ENCODE assay signal across 10 cellular contexts in genomic region chr11:4025248-4025956, GRCh38.
DNase-seq lines count a peak whose midpoint lies in the region; ATAC-seq and TF ChIP-seq lines count a peak whose summit lies in the region.
"Had no signal": no experiment of that assay in that cellular context is flagged by ENCODE, and none has a peak within 500 bp of the region (broad histone marks: within the 10 kb centered on the region; RNA-seq: fewer than 3 reads in every experiment).

No MANE protein-coding gene starts in this region.

- peaks cover 31% of the 10 kb centered on the region for H3K4me1 ChIP-seq in adipocyte (ENCODE audit: control insufficient read depth, insufficient read depth, low read length)
- no peaks in the 10 kb centered on the region for H3K4me1 ChIP-seq in prostate gland (replicated peaks)

- H3K27me3 ChIP-seq in adipocyte (replicated peaks; ENCODE audit: control insufficient read depth, insufficient read depth, low read length) (no peaks in the 10 kb centered on the region), prostate gland (replicated peaks; ENCODE audit: insufficient read depth) (no peaks in the 10 kb centered on the region)

- H3K36me3 ChIP-seq in adipocyte (ENCODE audit: control insufficient read depth, insufficient read depth, low read length, severe bottlenecking): no peaks in the 10 kb centered on the region
- H3K36me3 ChIP-seq in prostate gland: no peaks in the 10 kb centered on the region

- H3K4me3 ChIP-seq in AG10803 (ENCODE audit: low read length): no peak overlapping the region
- peak overlapping the region; percentile 11 for H3K4me3 ChIP-seq in adipocyte (ENCODE audit: low read length)
- no peak overlapping the region for H3K4me3 ChIP-seq in prostate gland

- DNase-seq in AG10803 (ENCODE audit: low read depth) (peak; percentile 76), adipocyte (ENCODE audit: low read depth) (peak; percentile 87), foreskin melanocyte (peak; percentile 61), prostate gland (ENCODE audit: low spot score) (no peak), HK-2 (ENCODE audit: unreplicated experiment) (no peak), T-helper 2 cell (no peak), DMS153 treated with DMSO at 0.1 percent for 48 hours (lab: John Stamatoyannopoulos, UW; ENCODE audit: unreplicated experiment) (no peak)
- DNase-seq: activated naive CD8-positive, alpha-beta T cell treated with anti-CD3 and anti-CD28 coated beads, Interleukin-2, amount 50 U/mL, for 24 hours; NCI-H526 had no signal

- 20% methylated on average over 3 of the region's 3 CpGs for WGBS in prostate gland

- H3K9me3 ChIP-seq in adipocyte (ENCODE audit: control insufficient read depth, low read length): no peaks in the 10 kb centered on the region
- no peaks in the 10 kb centered on the region for H3K9me3 ChIP-seq in prostate gland

- peak overlapping the region; percentile 19 to 20 for H3K27ac ChIP-seq in prostate gland

- H3K9ac ChIP-seq in adipocyte (ENCODE audit: low read length): peak overlapping the region; percentile 16

- TF ChIP-seq POLR2A in prostate gland (IDR thresholded peaks at IDR 0.05): no peak

- intact Hi-C loops in prostate gland (cut with DNase I): loop anchor here (5.0 kb wide), 1 partner anchor 78 kb away; no protein-coding TSS in a partner anchor

- no peak for ATAC-seq in GM19397 (IDR thresholded peaks at IDR 0.05; ENCODE audit: unreplicated experiment)
- ATAC-seq: activated naive CD8-positive, alpha-beta T cell treated with anti-CD3 and anti-CD28 coated beads, Interleukin-2, amount 50 U/mL, for 24 hours had no signal

- TF ChIP-seq CTCF in AG10803 (conservative IDR thresholded peaks at IDR 0.05; ENCODE audit: low read length) (no peak), prostate gland (IDR thresholded peaks at IDR 0.05) (no peak)

Comparison
In these comparisons a context has a peak if more than half of its experiments do, and no peak if none do; other contexts are left out.
1. DNase-seq: peak in AG10803 (single experiment), adipocyte (single experiment) and foreskin melanocyte (single experiment); none in prostate gland (single experiment), HK-2 (single experiment), T-helper 2 cell (0 of 5) and DMS153 treated with DMSO at 0.1 percent for 48 hours (single experiment).